In the genomic region with DNA sequence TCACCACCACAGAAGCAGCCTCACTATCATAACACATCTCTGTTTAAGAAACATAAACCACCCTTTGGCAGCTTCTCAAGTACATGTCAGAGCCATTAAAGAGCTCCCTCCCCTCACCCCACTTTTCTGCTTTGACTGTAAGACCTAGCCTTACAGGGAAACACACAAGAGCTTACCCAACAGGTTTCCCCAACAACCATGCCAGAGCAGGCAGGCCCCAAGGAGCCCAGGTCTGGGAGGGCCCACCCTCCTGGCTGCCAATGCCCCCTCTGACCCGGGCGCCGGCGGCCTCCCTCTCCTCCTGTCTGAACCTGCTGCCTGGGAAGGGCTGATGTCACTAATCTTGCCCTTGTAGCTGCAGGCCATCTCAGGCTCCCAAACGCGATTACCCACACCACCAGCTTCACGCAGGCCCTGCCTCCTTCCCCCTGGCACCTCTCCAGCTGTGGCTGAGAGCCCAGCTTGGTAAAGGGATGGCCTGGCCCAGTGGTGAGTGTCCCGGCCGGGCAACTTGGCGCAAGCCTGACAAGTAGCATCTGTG, we compare ENCODE assay signal across 10 cellular contexts.
DNase-seq lines count a peak whose midpoint lies in the region; ATAC-seq and TF ChIP-seq lines count a peak whose summit lies in the region.
"Had no signal": no experiment of that assay in that cellular context is flagged by ENCODE, and none has a peak within 500 bp of the region (broad histone marks: within the 10 kb centered on the region; RNA-seq: fewer than 3 reads in every experiment).

No MANE protein-coding gene starts in this region.

- H3K27me3 Mint-ChIP-seq in activated CD4-positive, alpha-beta T cell treated with anti-CD3 and anti-CD28 coated beads, Interleukin-2, amount 10 ng/mL, durations not matched to agents 7 days and 5 days, result no peaks in the 10 kb centered on the region

- H3K4me2 ChIP-seq in hepatocyte (no peak overlapping the region), osteoblast (ENCODE audit: insufficient read depth, low read length) (no peak overlapping the region)

- H3K36me3 Mint-ChIP-seq in activated CD4-positive, alpha-beta T cell treated with anti-CD3 and anti-CD28 coated beads, Interleukin-2, amount 10 ng/mL, durations not matched to agents 7 days and 5 days (ENCODE audit: low read depth), result no peaks in the 10 kb centered on the region
- H3K36me3 Mint-ChIP-seq: CD14-positive monocyte had no signal

- no peaks in the 10 kb centered on the region for H3K9me2 ChIP-seq in hepatocyte (replicated peaks; ENCODE audit: insufficient read depth)

- TF ChIP-seq POLR2A in body of pancreas (IDR thresholded peaks at IDR 0.05), result no peak

- H3K27ac ChIP-seq in body of pancreas (no peak overlapping the region), hepatocyte (no peak overlapping the region), osteoblast (ENCODE audit: low read depth, low read length) (no peak overlapping the region)

- TF ChIP-seq CTCF in body of pancreas (IDR thresholded peaks at IDR 0.05), result no peak
- TF ChIP-seq CTCF in hepatocyte (IDR thresholded peaks at IDR 0.05; ENCODE audit: poor library complexity), result no peak
- no peak for TF ChIP-seq CTCF in osteoblast (IDR thresholded peaks at IDR 0.05; ENCODE audit: extremely low read depth, low read depth, low read length)

- ATAC-seq in body of pancreas (peak; percentile 15), sciatic nerve (peak; percentile 42), HG03520 (IDR thresholded peaks at IDR 0.05; ENCODE audit: unreplicated experiment) (no peak), HG02973 (IDR thresholded peaks at IDR 0.05; ENCODE audit: unreplicated experiment) (no peak)

- no peaks in the 10 kb centered on the region for H3K27me3 ChIP-seq in body of pancreas
- H3K27me3 ChIP-seq in hepatocyte, result no peaks in the 10 kb centered on the region
- H3K27me3 ChIP-seq in osteoblast (ENCODE audit: insufficient read depth, low read length), result peaks cover 8% of the 10 kb centered on the region

- intact Hi-C loops in body of pancreas (cut with DNase I) (no loop called here), sciatic nerve (cut with DNase I) (no loop called here)

- WGBS in body of pancreas, 2 donors, result 39 to 49% methylated on average over 8 to 10 of the region's 10 CpGs
- 82% methylated on average over 10 of the region's 10 CpGs for WGBS in hepatocyte (ENCODE audit: low lambda C conversion rate, missing lambda C conversion rate)

- no peaks in the 10 kb centered on the region for H3K4me1 ChIP-seq in body of pancreas
- H3K4me1 ChIP-seq in hepatocyte (ENCODE audit: insufficient read depth), result no peaks in the 10 kb centered on the region
- no peaks in the 10 kb centered on the region for H3K4me1 ChIP-seq in osteoblast (ENCODE audit: insufficient read depth, low read length)

- no peaks in the 10 kb centered on the region for H3K4me1 Mint-ChIP-seq in activated CD4-positive, alpha-beta T cell treated with anti-CD3 and anti-CD28 coated beads, Interleukin-2, amount 10 ng/mL, durations not matched to agents 7 days and 5 days

- H3K36me3 ChIP-seq in body of pancreas (replicated peaks in 1 of 2; ENCODE audit: insufficient read depth in 1 of 2, low read depth in 2 of 2) (no peaks in the 10 kb centered on the region), hepatocyte (replicated peaks; ENCODE audit: insufficient read depth, low read depth) (no peaks in the 10 kb centered on the region), osteoblast (ENCODE audit: insufficient read depth, low read length) (no peaks in the 10 kb centered on the region)

- H3K9me3 Mint-ChIP-seq in activated CD4-positive, alpha-beta T cell treated with anti-CD3 and anti-CD28 coated beads, Interleukin-2, amount 10 ng/mL, durations not matched to agents 7 days and 5 days, result no peaks in the 10 kb centered on the region

- DNase-seq in HPDE6-E6E7 (ENCODE audit: extremely low spot score) (peak; percentile 17), body of pancreas (peak; percentile 25 to 59 (median 42)), hepatocyte (ENCODE audit: low spot score) (peak; percentile 25), sciatic nerve (ENCODE audit: low spot score) (peak; percentile 69), osteoblast (ENCODE audit: insufficient read length, low spot score, missing footprints) (no peak)
- DNase-seq in activated CD4-positive, alpha-beta T cell treated with anti-CD3 and anti-CD28 coated beads, Interleukin-2, amount 10 ng/mL, durations not matched to agents 7 days and 5 days, result no peak
- DNase-seq: NCI-H2081 treated with DMSO at 0.1 percent for 48 hours had no signal

- POLR2A ChIA-PET in activated CD4-positive, alpha-beta T cell treated with anti-CD3 and anti-CD28 coated beads, Interleukin-2, amount 10 ng/mL, durations not matched to agents 7 days and 5 days (lab: Charles Lee), result no interaction called here

- no peak overlapping the region for H3K27ac Mint-ChIP-seq in activated CD4-positive, alpha-beta T cell treated with anti-CD3 and anti-CD28 coated beads, Interleukin-2, amount 10 ng/mL, durations not matched to agents 7 days and 5 days

- no peaks in the 10 kb centered on the region for H3K79me2 ChIP-seq in hepatocyte
- H3K79me2 ChIP-seq in osteoblast (ENCODE audit: insufficient read depth, low read length), result no peaks in the 10 kb centered on the region

- H2AFZ ChIP-seq in hepatocyte (no peak overlapping the region), osteoblast (ENCODE audit: low read length) (no peak overlapping the region)

- H4K20me1 ChIP-seq in hepatocyte (ENCODE audit: insufficient read depth, poor library complexity, severe bottlenecking), result no peaks in the 10 kb centered on the region
- no peaks in the 10 kb centered on the region for H4K20me1 ChIP-seq in osteoblast (ENCODE audit: insufficient read depth, low read length)

- no peak overlapping the region for H3K4me3 ChIP-seq in body of pancreas
- no peak overlapping the region for H3K4me3 ChIP-seq in hepatocyte
- H3K4me3 ChIP-seq in osteoblast (ENCODE audit: insufficient read depth, low read length), result no peak overlapping the region

- H3K9me3 ChIP-seq in body of pancreas (no peaks in the 10 kb centered on the region), hepatocyte (ENCODE audit: low read depth) (no peaks in the 10 kb centered on the region), osteoblast (ENCODE audit: low read depth, low read length) (no peaks in the 10 kb centered on the region)

- no peak overlapping the region for H3K4me3 Mint-ChIP-seq in activated CD4-positive, alpha-beta T cell treated with anti-CD3 and anti-CD28 coated beads, Interleukin-2, amount 10 ng/mL, durations not matched to agents 7 days and 5 days

- CTCF ChIA-PET in activated CD4-positive, alpha-beta T cell treated with anti-CD3 and anti-CD28 coated beads, Interleukin-2, amount 10 ng/mL, durations not matched to agents 7 days and 5 days (lab: Charles Lee), result interaction anchor here (0.6 kb wide), 1 partner anchor 485 kb away, joined by 8 read pairs; no protein-coding TSS in a partner anchor

Comparison
In these comparisons a context has a peak if more than half of its experiments do, and no peak if none do; other contexts are left out.
1. DNase-seq: peak in HPDE6-E6E7 (single experiment), body of pancreas (4 of 4), hepatocyte (single experiment) and sciatic nerve (single experiment); none in activated CD4-positive, alpha-beta T cell treated with anti-CD3 and anti-CD28 coated beads, Interleukin-2, amount 10 ng/mL, durations not matched to agents 7 days and 5 days (single experiment) and osteoblast (single experiment).
2. ATAC-seq: peak in body of pancreas (single experiment) and sciatic nerve (single experiment); none in HG03520 (single experiment) and HG02973 (single experiment).